Comparison of ENCODE assay signal across 1 cellular context in the genomic region with DNA sequence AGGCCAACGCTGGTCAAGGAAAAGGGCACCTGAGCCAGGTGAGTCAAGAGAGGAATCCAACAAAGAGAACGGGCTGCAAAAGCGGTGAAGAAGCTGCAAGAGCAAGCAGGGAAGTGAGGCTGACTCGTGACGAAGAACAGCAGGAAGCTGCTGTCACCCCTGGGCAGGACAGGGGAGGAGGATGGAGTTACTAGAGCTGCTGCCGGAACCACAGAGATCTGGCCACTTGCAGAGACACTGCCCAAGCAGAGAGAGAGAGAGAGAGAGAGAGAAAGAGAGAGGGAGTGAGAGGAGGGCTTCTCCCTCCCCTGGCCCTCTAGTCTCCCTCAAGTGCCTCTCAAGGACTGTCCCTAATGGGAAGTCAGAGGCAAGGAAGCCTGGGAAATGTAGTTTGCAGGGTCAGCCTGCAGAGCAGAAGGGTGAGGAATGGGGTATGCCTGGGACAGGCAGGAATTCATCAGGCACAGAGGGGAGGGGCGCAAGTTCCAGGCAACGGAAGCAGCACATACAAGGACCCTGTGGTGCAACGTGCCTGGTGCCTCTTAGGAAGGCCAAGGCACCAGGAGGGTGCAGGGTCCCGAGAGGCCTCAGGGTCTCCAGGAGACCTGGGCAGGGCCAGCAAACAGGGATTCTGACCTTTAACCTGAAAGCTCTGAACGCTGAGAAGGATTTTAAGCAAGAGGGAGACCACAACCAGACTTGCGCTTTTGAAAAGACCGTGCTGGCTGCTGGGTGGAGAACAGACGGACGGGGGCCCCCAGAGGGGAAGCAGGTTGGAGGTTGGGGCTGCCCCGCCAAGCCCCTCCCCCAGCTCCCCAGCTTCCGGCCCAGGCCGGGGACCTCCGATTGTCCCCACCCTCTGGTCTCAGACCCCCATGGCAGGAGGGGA.
A peak's percentile ranks its signal among the peaks of the same experiment; 100 is the strongest.
TF ChIP-seq lines count a peak whose summit lies in the region.

No MANE protein-coding gene starts in this region.

TF ChIP-seq in HepG2, 621 proteins besides CTCF, POLR2A, EP300 and RAD21 (continued from another document and continues in another):
- TF ChIP-seq, protein P1, sequence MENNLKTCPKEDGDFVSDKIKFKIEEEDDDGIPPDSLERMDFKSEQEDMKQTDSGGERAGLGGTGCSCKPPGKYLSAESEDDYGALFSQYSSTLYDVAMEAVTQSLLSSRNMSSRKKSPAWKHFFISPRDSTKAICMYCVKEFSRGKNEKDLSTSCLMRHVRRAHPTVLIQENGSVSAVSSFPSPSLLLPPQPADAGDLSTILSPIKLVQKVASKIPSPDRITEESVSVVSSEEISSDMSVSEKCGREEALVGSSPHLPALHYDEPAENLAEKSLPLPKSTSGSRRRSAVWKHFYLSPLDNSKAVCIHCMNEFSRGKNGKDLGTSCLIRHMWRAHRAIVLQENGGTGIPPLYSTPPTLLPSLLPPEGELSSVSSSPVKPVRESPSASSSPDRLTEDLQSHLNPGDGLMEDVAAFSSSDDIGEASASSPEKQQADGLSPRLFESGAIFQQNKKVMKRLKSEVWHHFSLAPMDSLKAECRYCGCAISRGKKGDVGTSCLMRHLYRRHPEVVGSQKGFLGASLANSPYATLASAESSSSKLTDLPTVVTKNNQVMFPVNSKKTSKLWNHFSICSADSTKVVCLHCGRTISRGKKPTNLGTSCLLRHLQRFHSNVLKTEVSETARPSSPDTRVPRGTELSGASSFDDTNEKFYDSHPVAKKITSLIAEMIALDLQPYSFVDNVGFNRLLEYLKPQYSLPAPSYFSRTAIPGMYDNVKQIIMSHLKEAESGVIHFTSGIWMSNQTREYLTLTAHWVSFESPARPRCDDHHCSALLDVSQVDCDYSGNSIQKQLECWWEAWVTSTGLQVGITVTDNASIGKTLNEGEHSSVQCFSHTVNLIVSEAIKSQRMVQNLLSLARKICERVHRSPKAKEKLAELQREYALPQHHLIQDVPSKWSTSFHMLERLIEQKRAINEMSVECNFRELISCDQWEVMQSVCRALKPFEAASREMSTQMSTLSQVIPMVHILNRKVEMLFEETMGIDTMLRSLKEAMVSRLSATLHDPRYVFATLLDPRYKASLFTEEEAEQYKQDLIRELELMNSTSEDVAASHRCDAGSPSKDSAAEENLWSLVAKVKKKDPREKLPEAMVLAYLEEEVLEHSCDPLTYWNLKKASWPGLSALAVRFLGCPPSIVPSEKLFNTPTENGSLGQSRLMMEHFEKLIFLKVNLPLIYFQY (CRISPR knock-in tag; IDR thresholded peaks at IDR 0.05; ENCODE audit: borderline replicate concordance) = no peak
- TF ChIP-seq GFI1 (CRISPR knock-in tag; IDR thresholded peaks at IDR 0.05; ENCODE audit: borderline replicate concordance) = no peak
- 0 out of 2 replicates have a peak, but pooled peaks have one; percentile 55 for TF ChIP-seq MTA1 (CRISPR knock-in tag; IDR thresholded peaks at IDR 0.05; ENCODE audit: borderline replicate concordance)
- peak; percentile 38; the same call in 1 of the 2 replicates for TF ChIP-seq SUZ12 (IDR thresholded peaks at IDR 0.05; ENCODE audit: low read depth, low read length)
- TF ChIP-seq MED8 (CRISPR knock-in tag; IDR thresholded peaks at IDR 0.05; ENCODE audit: insufficient replicate concordance) = no peak
- TF ChIP-seq, protein P2, sequence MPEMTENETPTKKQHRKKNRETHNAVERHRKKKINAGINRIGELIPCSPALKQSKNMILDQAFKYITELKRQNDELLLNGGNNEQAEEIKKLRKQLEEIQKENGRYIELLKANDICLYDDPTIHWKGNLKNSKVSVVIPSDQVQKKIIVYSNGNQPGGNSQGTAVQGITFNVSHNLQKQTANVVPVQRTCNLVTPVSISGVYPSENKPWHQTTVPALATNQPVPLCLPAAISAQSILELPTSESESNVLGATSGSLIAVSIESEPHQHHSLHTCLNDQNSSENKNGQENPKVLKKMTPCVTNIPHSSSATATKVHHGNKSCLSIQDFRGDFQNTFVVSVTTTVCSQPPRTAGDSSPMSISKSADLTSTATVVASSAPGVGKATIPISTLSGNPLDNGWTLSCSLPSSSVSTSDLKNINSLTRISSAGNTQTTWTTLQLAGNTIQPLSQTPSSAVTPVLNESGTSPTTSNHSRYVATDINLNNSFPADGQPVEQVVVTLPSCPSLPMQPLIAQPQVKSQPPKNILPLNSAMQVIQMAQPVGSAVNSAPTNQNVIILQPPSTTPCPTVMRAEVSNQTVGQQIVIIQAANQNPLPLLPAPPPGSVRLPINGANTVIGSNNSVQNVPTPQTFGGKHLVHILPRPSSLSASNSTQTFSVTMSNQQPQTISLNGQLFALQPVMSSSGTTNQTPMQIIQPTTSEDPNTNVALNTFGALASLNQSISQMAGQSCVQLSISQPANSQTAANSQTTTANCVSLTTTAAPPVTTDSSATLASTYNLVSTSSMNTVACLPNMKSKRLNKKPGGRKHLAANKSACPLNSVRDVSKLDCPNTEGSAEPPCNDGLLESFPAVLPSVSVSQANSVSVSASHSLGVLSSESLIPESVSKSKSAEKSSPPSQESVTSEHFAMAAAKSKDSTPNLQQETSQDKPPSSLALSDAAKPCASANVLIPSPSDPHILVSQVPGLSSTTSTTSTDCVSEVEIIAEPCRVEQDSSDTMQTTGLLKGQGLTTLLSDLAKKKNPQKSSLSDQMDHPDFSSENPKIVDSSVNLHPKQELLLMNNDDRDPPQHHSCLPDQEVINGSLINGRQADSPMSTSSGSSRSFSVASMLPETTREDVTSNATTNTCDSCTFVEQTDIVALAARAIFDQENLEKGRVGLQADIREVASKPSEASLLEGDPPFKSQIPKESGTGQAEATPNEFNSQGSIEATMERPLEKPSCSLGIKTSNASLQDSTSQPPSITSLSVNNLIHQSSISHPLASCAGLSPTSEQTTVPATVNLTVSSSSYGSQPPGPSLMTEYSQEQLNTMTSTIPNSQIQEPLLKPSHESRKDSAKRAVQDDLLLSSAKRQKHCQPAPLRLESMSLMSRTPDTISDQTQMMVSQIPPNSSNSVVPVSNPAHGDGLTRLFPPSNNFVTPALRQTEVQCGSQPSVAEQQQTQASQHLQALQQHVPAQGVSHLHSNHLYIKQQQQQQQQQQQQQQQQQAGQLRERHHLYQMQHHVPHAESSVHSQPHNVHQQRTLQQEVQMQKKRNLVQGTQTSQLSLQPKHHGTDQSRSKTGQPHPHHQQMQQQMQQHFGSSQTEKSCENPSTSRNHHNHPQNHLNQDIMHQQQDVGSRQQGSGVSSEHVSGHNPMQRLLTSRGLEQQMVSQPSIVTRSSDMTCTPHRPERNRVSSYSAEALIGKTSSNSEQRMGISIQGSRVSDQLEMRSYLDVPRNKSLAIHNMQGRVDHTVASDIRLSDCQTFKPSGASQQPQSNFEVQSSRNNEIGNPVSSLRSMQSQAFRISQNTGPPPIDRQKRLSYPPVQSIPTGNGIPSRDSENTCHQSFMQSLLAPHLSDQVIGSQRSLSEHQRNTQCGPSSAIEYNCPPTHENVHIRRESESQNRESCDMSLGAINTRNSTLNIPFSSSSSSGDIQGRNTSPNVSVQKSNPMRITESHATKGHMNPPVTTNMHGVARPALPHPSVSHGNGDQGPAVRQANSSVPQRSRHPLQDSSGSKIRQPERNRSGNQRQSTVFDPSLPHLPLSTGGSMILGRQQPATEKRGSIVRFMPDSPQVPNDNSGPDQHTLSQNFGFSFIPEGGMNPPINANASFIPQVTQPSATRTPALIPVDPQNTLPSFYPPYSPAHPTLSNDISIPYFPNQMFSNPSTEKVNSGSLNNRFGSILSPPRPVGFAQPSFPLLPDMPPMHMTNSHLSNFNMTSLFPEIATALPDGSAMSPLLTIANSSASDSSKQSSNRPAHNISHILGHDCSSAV (CRISPR knock-in tag; IDR thresholded peaks at IDR 0.05; ENCODE audit: borderline replicate concordance) = no peak
- no peak; the same call in 1 of the 2 replicates for TF ChIP-seq TARDBP (CRISPR knock-in tag; IDR thresholded peaks at IDR 0.05)
- TF ChIP-seq ZNF788 (CRISPR knock-in tag; IDR thresholded peaks at IDR 0.05; ENCODE audit: borderline replicate concordance) = 0 out of 2 replicates have a peak, but pooled peaks have one; percentile 13
- TF ChIP-seq CENPT (CRISPR knock-in tag; IDR thresholded peaks at IDR 0.05; ENCODE audit: low read depth) = no peak
- TF ChIP-seq HOXA9 (CRISPR knock-in tag; IDR thresholded peaks at IDR 0.05; ENCODE audit: borderline replicate concordance) = no peak
- no peak for TF ChIP-seq ARNTL (CRISPR knock-in tag; IDR thresholded peaks at IDR 0.05)
- peak; percentile 82; the same call in 1 of the 2 replicates for TF ChIP-seq TAF1 (CRISPR knock-in tag; IDR thresholded peaks at IDR 0.05)
- peak; percentile 83 for TF ChIP-seq HMG20B (CRISPR knock-in tag; conservative IDR thresholded peaks at IDR 0.05)
- TF ChIP-seq, protein P3, sequence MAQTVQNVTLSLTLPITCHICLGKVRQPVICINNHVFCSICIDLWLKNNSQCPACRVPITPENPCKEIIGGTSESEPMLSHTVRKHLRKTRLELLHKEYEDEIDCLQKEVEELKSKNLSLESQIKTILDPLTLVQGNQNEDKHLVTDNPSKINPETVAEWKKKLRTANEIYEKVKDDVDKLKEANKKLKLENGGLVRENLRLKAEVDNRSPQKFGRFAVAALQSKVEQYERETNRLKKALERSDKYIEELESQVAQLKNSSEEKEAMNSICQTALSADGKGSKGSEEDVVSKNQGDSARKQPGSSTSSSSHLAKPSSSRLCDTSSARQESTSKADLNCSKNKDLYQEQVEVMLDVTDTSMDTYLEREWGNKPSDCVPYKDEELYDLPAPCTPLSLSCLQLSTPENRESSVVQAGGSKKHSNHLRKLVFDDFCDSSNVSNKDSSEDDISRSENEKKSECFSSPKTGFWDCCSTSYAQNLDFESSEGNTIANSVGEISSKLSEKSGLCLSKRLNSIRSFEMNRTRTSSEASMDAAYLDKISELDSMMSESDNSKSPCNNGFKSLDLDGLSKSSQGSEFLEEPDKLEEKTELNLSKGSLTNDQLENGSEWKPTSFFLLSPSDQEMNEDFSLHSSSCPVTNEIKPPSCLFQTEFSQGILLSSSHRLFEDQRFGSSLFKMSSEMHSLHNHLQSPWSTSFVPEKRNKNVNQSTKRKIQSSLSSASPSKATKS (CRISPR knock-in tag; IDR thresholded peaks at IDR 0.05) = no peak
- peak; percentile 40; the same call in 1 of the 2 replicates for TF ChIP-seq MAZ (IDR thresholded peaks at IDR 0.05; ENCODE audit: borderline replicate concordance, low read depth, low read length)
- no peak; the same call in 1 of the 2 replicates for TF ChIP-seq MAZ (CRISPR knock-in tag; IDR thresholded peaks at IDR 0.05; ENCODE audit: low read depth)
- TF ChIP-seq, protein P4, sequence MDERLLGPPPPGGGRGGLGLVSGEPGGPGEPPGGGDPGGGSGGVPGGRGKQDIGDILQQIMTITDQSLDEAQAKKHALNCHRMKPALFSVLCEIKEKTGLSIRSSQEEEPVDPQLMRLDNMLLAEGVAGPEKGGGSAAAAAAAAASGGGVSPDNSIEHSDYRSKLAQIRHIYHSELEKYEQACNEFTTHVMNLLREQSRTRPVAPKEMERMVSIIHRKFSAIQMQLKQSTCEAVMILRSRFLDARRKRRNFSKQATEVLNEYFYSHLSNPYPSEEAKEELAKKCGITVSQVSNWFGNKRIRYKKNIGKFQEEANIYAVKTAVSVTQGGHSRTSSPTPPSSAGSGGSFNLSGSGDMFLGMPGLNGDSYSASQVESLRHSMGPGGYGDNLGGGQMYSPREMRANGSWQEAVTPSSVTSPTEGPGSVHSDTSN (CRISPR knock-in tag; IDR thresholded peaks at IDR 0.05) = no peak
- TF ChIP-seq, protein P5, sequence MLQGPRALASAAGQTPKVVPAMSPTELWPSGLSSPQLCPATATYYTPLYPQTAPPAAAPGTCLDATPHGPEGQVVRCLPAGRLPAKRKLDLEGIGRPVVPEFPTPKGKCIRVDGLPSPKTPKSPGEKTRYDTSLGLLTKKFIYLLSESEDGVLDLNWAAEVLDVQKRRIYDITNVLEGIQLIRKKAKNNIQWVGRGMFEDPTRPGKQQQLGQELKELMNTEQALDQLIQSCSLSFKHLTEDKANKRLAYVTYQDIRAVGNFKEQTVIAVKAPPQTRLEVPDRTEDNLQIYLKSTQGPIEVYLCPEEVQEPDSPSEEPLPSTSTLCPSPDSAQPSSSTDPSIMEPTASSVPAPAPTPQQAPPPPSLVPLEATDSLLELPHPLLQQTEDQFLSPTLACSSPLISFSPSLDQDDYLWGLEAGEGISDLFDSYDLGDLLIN (CRISPR knock-in tag; IDR thresholded peaks at IDR 0.05; ENCODE audit: borderline replicate concordance) = no peak
- TF ChIP-seq ZSCAN20 (CRISPR knock-in tag; IDR thresholded peaks at IDR 0.05; ENCODE audit: borderline replicate concordance) = no peak
- no peak for TF ChIP-seq JARID2 (CRISPR knock-in tag; IDR thresholded peaks at IDR 0.05; ENCODE audit: insufficient replicate concordance)
- TF ChIP-seq NFYB (CRISPR knock-in tag; IDR thresholded peaks at IDR 0.05) = peak; percentile 8; the same call in 1 of the 2 replicates
- TF ChIP-seq KLF13 (CRISPR knock-in tag; IDR thresholded peaks at IDR 0.05) = no peak; the same call in 1 of the 2 replicates
- TF ChIP-seq ARHGAP35 (CRISPR knock-in tag; IDR thresholded peaks at IDR 0.05; ENCODE audit: borderline replicate concordance) = no peak
- peak; percentile 55 for TF ChIP-seq MEIS2 (CRISPR knock-in tag; IDR thresholded peaks at IDR 0.05)
- TF ChIP-seq ZNF333 (CRISPR knock-in tag; IDR thresholded peaks at IDR 0.05; ENCODE audit: borderline replicate concordance) = peak; percentile 85; the same call in 1 of the 2 replicates
- no peak; the same call in 1 of the 2 replicates for TF ChIP-seq ZNF543 (CRISPR knock-in tag; IDR thresholded peaks at IDR 0.05)
- TF ChIP-seq, protein P6, sequence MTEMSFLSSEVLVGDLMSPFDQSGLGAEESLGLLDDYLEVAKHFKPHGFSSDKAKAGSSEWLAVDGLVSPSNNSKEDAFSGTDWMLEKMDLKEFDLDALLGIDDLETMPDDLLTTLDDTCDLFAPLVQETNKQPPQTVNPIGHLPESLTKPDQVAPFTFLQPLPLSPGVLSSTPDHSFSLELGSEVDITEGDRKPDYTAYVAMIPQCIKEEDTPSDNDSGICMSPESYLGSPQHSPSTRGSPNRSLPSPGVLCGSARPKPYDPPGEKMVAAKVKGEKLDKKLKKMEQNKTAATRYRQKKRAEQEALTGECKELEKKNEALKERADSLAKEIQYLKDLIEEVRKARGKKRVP (CRISPR knock-in tag; IDR thresholded peaks at IDR 0.05) = no peak
- TF ChIP-seq ZNF619 (CRISPR knock-in tag; IDR thresholded peaks at IDR 0.05) = no peak
- no peak for TF ChIP-seq IKZF4 (CRISPR knock-in tag; IDR thresholded peaks at IDR 0.05; ENCODE audit: borderline replicate concordance, low read depth, not compliant biosample characterization)
- TF ChIP-seq, protein P7, sequence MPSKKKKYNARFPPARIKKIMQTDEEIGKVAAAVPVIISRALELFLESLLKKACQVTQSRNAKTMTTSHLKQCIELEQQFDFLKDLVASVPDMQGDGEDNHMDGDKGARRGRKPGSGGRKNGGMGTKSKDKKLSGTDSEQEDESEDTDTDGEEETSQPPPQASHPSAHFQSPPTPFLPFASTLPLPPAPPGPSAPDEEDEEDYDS (CRISPR knock-in tag; IDR thresholded peaks at IDR 0.05) = peak; percentile 55
- TF ChIP-seq, protein P8, sequence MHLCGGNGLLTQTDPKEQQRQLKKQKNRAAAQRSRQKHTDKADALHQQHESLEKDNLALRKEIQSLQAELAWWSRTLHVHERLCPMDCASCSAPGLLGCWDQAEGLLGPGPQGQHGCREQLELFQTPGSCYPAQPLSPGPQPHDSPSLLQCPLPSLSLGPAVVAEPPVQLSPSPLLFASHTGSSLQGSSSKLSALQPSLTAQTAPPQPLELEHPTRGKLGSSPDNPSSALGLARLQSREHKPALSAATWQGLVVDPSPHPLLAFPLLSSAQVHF (CRISPR knock-in tag; IDR thresholded peaks at IDR 0.05) = no peak
- TF ChIP-seq SRSF4 (IDR thresholded peaks at IDR 0.05; ENCODE audit: low read depth, low read length, poor library complexity, severe bottlenecking) = no peak
- TF ChIP-seq SIN3B (IDR thresholded peaks at IDR 0.05; ENCODE audit: low read length) = no peak
- no peak for TF ChIP-seq ATF1 (CRISPR knock-in tag; IDR thresholded peaks at IDR 0.05)
- no peak for TF ChIP-seq SKI (IDR thresholded peaks at IDR 0.05; ENCODE audit: partially characterized antibody)
